ENCODE assay signal across 1 cellular context in the genomic region with DNA sequence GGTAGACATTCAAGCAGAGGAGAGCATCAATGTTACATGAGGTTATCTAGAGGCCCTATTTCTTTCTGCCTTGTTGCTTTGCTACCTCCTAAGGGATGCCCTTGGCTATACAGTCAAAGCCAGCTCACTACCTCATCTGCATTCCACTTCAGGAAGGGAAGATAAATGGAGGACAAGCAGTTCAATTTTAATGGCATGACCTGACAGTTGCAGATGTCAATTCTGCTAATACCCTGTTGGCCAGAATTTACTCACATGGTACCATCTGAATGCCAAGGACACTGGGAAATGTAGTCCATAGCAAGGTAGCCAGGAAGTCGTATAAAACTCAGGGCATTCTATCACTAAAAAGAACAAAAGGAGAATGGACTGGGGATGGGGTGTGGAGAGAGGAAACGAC.
A peak's percentile ranks its signal among the peaks of the same experiment; 100 is the strongest.
TF ChIP-seq lines count a peak whose summit lies in the region.

No MANE protein-coding gene starts in this region.

TF ChIP-seq in H1, 55 proteins besides CTCF, POLR2A, EP300 and RAD21:
- TF ChIP-seq CREB1 (IDR thresholded peaks at IDR 0.05) = no peak
- TF ChIP-seq SIX5 (IDR thresholded peaks at IDR 0.05; ENCODE audit: low read depth, low read length) = peak; percentile 61
- TF ChIP-seq NRF1 (IDR thresholded peaks at IDR 0.05; ENCODE audit: low read depth, low read length) = no peak
- no peak for TF ChIP-seq TCF12 (IDR thresholded peaks at IDR 0.05; ENCODE audit: low read depth, low read length)
- TF ChIP-seq, protein P1, sequence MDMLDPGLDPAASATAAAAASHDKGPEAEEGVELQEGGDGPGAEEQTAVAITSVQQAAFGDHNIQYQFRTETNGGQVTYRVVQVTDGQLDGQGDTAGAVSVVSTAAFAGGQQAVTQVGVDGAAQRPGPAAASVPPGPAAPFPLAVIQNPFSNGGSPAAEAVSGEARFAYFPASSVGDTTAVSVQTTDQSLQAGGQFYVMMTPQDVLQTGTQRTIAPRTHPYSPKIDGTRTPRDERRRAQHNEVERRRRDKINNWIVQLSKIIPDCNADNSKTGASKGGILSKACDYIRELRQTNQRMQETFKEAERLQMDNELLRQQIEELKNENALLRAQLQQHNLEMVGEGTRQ (IDR thresholded peaks at IDR 0.05; ENCODE audit: low read length) = 0 out of 2 replicates have a peak, but pooled peaks have one; percentile 30
- no peak for TF ChIP-seq KDM5A (IDR thresholded peaks at IDR 0.05; ENCODE audit: low read length)
